Comparison of ENCODE assay signal across 3 cellular contexts in the genomic region with DNA sequence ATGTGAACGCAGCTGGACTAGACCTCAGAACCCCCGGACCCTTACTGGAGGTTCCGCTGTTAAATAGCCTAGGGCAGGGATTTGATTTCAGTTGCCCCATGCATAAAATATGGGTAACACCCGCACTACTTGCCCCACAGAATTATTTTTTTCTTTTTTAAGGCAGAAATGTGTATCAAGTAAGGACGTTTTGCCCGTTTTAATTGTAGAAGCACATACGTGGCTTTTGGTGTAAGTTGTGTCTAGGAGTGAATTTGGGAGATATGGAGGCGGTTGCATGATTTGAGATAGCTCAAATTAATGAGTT.
TF ChIP-seq lines count a peak whose summit lies in the region.

No MANE protein-coding gene starts in this region.

TF ChIP-seq in HEK293, 187 proteins besides CTCF, POLR2A, EP300 and RAD21 (continued from another document):
- peak; percentile 10; the same call in 1 of the 2 replicates for TF ChIP-seq ZFP69B (tag by site-specific recombination; IDR thresholded peaks at IDR 0.05)
- TF ChIP-seq, protein P1, sequence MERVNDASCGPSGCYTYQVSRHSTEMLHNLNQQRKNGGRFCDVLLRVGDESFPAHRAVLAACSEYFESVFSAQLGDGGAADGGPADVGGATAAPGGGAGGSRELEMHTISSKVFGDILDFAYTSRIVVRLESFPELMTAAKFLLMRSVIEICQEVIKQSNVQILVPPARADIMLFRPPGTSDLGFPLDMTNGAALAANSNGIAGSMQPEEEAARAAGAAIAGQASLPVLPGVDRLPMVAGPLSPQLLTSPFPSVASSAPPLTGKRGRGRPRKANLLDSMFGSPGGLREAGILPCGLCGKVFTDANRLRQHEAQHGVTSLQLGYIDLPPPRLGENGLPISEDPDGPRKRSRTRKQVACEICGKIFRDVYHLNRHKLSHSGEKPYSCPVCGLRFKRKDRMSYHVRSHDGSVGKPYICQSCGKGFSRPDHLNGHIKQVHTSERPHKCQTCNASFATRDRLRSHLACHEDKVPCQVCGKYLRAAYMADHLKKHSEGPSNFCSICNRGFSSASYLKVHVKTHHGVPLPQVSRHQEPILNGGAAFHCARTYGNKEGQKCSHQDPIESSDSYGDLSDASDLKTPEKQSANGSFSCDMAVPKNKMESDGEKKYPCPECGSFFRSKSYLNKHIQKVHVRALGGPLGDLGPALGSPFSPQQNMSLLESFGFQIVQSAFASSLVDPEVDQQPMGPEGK (tag by site-specific recombination; IDR thresholded peaks at IDR 0.05): 0 out of 2 replicates have a peak, but pooled peaks have one; percentile 3
- TF ChIP-seq, protein P2, sequence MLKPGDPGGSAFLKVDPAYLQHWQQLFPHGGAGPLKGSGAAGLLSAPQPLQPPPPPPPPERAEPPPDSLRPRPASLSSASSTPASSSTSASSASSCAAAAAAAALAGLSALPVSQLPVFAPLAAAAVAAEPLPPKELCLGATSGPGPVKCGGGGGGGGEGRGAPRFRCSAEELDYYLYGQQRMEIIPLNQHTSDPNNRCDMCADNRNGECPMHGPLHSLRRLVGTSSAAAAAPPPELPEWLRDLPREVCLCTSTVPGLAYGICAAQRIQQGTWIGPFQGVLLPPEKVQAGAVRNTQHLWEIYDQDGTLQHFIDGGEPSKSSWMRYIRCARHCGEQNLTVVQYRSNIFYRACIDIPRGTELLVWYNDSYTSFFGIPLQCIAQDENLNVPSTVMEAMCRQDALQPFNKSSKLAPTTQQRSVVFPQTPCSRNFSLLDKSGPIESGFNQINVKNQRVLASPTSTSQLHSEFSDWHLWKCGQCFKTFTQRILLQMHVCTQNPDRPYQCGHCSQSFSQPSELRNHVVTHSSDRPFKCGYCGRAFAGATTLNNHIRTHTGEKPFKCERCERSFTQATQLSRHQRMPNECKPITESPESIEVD (tag by site-specific recombination; IDR thresholded peaks at IDR 0.05): no peak
- 0 out of 2 replicates have a peak, but pooled peaks have one; percentile 15 for TF ChIP-seq ZNF335 (tag by site-specific recombination; conservative IDR thresholded peaks at IDR 0.05)

TF ChIP-seq in GM12878, 131 proteins besides CTCF, POLR2A, EP300 and RAD21 (continues in another document):
- TF ChIP-seq, protein P3, sequence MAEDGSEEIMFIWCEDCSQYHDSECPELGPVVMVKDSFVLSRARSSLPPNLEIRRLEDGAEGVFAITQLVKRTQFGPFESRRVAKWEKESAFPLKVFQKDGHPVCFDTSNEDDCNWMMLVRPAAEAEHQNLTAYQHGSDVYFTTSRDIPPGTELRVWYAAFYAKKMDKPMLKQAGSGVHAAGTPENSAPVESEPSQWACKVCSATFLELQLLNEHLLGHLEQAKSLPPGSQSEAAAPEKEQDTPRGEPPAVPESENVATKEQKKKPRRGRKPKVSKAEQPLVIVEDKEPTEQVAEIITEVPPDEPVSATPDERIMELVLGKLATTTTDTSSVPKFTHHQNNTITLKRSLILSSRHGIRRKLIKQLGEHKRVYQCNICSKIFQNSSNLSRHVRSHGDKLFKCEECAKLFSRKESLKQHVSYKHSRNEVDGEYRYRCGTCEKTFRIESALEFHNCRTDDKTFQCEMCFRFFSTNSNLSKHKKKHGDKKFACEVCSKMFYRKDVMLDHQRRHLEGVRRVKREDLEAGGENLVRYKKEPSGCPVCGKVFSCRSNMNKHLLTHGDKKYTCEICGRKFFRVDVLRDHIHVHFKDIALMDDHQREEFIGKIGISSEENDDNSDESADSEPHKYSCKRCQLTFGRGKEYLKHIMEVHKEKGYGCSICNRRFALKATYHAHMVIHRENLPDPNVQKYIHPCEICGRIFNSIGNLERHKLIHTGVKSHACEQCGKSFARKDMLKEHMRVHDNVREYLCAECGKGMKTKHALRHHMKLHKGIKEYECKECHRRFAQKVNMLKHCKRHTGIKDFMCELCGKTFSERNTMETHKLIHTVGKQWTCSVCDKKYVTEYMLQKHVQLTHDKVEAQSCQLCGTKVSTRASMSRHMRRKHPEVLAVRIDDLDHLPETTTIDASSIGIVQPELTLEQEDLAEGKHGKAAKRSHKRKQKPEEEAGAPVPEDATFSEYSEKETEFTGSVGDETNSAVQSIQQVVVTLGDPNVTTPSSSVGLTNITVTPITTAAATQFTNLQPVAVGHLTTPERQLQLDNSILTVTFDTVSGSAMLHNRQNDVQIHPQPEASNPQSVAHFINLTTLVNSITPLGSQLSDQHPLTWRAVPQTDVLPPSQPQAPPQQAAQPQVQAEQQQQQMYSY (CRISPR knock-in tag; IDR thresholded peaks at IDR 0.05): no peak
- no peak for TF ChIP-seq SP1 (IDR thresholded peaks at IDR 0.05; ENCODE audit: low read depth, low read length)
- no peak for TF ChIP-seq ZNF622 (IDR thresholded peaks at IDR 0.05)
- TF ChIP-seq WRNIP1 (IDR thresholded peaks at IDR 0.05; ENCODE audit: borderline replicate concordance, low read depth, low read length): no peak
- TF ChIP-seq, protein P4, sequence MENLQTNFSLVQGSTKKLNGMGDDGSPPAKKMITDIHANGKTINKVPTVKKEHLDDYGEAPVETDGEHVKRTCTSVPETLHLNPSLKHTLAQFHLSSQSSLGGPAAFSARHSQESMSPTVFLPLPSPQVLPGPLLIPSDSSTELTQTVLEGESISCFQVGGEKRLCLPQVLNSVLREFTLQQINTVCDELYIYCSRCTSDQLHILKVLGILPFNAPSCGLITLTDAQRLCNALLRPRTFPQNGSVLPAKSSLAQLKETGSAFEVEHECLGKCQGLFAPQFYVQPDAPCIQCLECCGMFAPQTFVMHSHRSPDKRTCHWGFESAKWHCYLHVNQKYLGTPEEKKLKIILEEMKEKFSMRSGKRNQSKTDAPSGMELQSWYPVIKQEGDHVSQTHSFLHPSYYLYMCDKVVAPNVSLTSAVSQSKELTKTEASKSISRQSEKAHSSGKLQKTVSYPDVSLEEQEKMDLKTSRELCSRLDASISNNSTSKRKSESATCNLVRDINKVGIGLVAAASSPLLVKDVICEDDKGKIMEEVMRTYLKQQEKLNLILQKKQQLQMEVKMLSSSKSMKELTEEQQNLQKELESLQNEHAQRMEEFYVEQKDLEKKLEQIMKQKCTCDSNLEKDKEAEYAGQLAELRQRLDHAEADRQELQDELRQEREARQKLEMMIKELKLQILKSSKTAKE (IDR thresholded peaks at IDR 0.05; ENCODE audit: low read depth, poor library complexity, severe bottlenecking): peak; percentile 15
- TF ChIP-seq RAD51 (IDR thresholded peaks at IDR 0.05): no peak; the same call in 1 of the 2 replicates
- TF ChIP-seq ZNF217 (IDR thresholded peaks at IDR 0.05): no peak
- TF ChIP-seq YY1 (IDR thresholded peaks at IDR 0.05; ENCODE audit: low read depth, low read length): no peak
- no peak for TF ChIP-seq ZSCAN29 (IDR thresholded peaks at IDR 0.05)
- no peak for TF ChIP-seq HDAC6 (IDR thresholded peaks at IDR 0.05; ENCODE audit: unreplicated experiment)
- TF ChIP-seq NR2C2 (IDR thresholded peaks at IDR 0.05; ENCODE audit: borderline replicate concordance, control insufficient read depth, insufficient read length, low read depth): no peak
- TF ChIP-seq CEBPZ (IDR thresholded peaks at IDR 0.05; ENCODE audit: low read depth, low read length): no peak
- no peak for TF ChIP-seq EED (IDR thresholded peaks at IDR 0.05; ENCODE audit: low read depth)
- no peak for TF ChIP-seq TBL1XR1 (IDR thresholded peaks at IDR 0.05; ENCODE audit: low read depth, low read length)

TF ChIP-seq in liver, 16 proteins besides CTCF, POLR2A, EP300 and RAD21 (continued from another document):
- TF ChIP-seq, protein P5, sequence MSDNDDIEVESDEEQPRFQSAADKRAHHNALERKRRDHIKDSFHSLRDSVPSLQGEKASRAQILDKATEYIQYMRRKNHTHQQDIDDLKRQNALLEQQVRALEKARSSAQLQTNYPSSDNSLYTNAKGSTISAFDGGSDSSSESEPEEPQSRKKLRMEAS (IDR thresholded peaks at IDR 0.05): no peak
- no peak for TF ChIP-seq GABPA (IDR thresholded peaks at IDR 0.05 in 1 of 2, conservative IDR thresholded peaks at IDR 0.05 in 1 of 2)
